In the genomic region with DNA sequence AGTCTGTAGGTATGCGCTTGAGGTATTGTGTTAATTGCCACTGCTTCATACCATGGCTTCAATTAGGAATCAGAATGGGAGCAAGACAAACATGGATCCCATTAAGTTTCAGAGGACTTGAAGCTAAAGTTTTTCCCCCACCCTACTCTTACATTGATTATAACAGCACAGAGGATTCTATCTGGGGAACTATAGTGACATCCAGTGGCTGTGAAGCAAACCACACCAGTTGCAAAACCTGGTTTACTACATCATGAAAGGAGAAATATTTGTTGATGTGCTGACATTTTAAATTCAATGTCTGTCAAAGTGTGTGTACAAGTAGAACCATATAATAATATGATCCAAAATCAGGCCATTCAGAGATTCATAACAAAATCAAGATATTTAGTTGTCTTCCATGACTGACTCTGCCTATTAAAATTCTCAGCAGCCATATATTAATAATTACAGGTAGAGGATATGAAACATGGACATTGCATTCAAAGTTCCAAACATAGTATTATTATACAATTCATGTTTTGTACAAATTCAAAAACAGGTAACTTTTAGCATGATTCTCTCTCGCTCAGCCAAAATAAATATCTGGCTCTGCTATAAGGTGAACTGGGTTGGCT, we compare ENCODE assay signal across 9 cellular contexts.
DNase-seq lines count a peak whose midpoint lies in the region; ATAC-seq and TF ChIP-seq lines count a peak whose summit lies in the region.
"Had no signal": no experiment of that assay in that cellular context is flagged by ENCODE, and none has a peak within 500 bp of the region (broad histone marks: within the 10 kb centered on the region; RNA-seq: fewer than 3 reads in every experiment).

No MANE protein-coding gene starts in this region.

- H3K9me3 ChIP-seq in breast epithelium = no peaks in the 10 kb centered on the region

- no peak overlapping the region for H3K4me3 ChIP-seq in breast epithelium

- no peaks in the 10 kb centered on the region for H3K27me3 ChIP-seq in breast epithelium

- peak in 2 of 3 donors; percentile 31 to 63 for TF ChIP-seq CTCF in breast epithelium (IDR thresholded peaks at IDR 0.05)

- no peaks in the 10 kb centered on the region for H3K36me3 ChIP-seq in breast epithelium

- no peaks in the 10 kb centered on the region for H3K4me1 ChIP-seq in breast epithelium

- TF ChIP-seq POLR2A in breast epithelium (IDR thresholded peaks at IDR 0.05) = no peak

- intact Hi-C loops in breast epithelium (cut with DNase I; ENCODE audit: low total_unique reads) = no loop called here

- H3K27ac ChIP-seq in breast epithelium = no peak overlapping the region

- DNase-seq in NCI-H2029 (lab: John Stamatoyannopoulos, UW) (peak; percentile 11), NCI-H2029 treated with DMSO at 0.1 percent for 48 hours (lab: John Stamatoyannopoulos, UW) (no peak), NCI-H345 (lab: John Stamatoyannopoulos, UW) (peak; percentile 35), breast epithelium (ENCODE audit: low spot score in 2 of 2) (no peak), left lobe of liver (ENCODE audit: low spot score) (no peak), NCI-H187 treated with DMSO at 0.1 percent for 48 hours (lab: John Stamatoyannopoulos, UW) (no peak)
- DNase-seq: activated naive CD8-positive, alpha-beta T cell treated with anti-CD3 and anti-CD28 coated beads, Interleukin-2, amount 10 ng/mL, durations not matched to agents 7 days and 5 days had no signal

- peak; percentile 67 for ATAC-seq in HG03097 (IDR thresholded peaks at IDR 0.05; ENCODE audit: low FRiP score, unreplicated experiment)
- ATAC-seq in left lobe of liver = peak; percentile 74
- no peak for ATAC-seq in HG02759 (IDR thresholded peaks at IDR 0.05; ENCODE audit: unreplicated experiment)

Comparison
In these comparisons a context has a peak if more than half of its experiments do, and no peak if none do; other contexts are left out.
1. DNase-seq: peak in NCI-H2029 (single experiment) and NCI-H345 (single experiment); none in NCI-H2029 treated with DMSO at 0.1 percent for 48 hours (single experiment), breast epithelium (0 of 2), left lobe of liver (single experiment) and NCI-H187 treated with DMSO at 0.1 percent for 48 hours (single experiment).